1 cellular context compared by ENCODE assay signal in genomic region chr9:135526089-135526729, GRCh38.
TF ChIP-seq lines count a peak whose summit lies in the region.

No MANE protein-coding gene starts in this region.

TF ChIP-seq in K562, 482 proteins besides CTCF, POLR2A, EP300 and RAD21:
- TF ChIP-seq ZNF232 (CRISPR knock-in tag; IDR thresholded peaks at IDR 0.05) (no peak), ELF2 (CRISPR knock-in tag; IDR thresholded peaks at IDR 0.05) (no peak), DDX20 (tag; IDR thresholded peaks at IDR 0.05; ENCODE audit: low read depth) (no peak), MAFG (tag; conservative IDR thresholded peaks at IDR 0.05) (no peak), ELK3 (CRISPR knock-in tag; IDR thresholded peaks at IDR 0.05) (no peak), MBD2 (IDR thresholded peaks at IDR 0.05; ENCODE audit: borderline replicate concordance, low read depth) (no peak), NR3C1 (CRISPR knock-in tag; IDR thresholded peaks at IDR 0.05) (no peak), CHAMP1 (IDR thresholded peaks at IDR 0.05) (no peak)
